16 cellular contexts compared by ENCODE assay signal in the genomic region with DNA sequence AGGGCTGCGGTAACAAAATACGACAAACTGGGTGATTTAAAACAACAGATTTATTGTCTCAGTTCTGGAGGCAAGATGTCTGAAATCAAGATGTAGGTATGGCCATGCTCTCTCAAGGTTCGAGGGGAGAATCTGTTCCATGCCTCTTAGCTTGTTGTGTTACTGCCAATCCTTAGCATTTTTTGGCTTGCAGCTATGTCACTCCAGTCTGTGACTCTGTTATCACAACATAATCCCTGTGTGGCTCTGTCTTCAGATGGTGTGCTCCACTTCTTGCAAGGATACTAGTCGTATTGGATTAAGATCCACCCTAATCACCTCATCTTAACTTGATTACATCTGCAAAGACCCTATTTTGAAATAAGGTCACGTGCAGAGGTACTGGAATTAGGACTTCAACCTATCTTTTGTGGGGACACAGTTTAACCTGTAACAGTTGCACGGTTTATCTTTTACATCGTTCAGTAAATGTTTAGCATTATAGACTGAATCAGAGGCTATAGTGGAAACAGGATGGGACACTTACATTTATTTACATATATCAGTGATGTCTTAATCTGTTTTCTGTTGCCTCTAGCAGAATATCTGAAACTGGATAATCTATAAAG. TPM values are rescaled to one million over a fixed set of nuclear protein-coding genes. Genes with fewer than 3 reads are reported as not detected.
DNase-seq lines count a peak whose midpoint lies in the region; TF ChIP-seq lines count a peak whose summit lies in the region.
"Had no signal": no experiment of that assay in that cellular context is flagged by ENCODE, and none has a peak within 500 bp of the region (broad histone marks: within the 10 kb centered on the region; RNA-seq: fewer than 3 reads in every experiment).

No MANE protein-coding gene starts in this region.

- H3K36me3 Mint-ChIP-seq in CD4-positive, alpha-beta memory T cell, result peaks cover 5 to 11% of the 10 kb centered on the region in 2 donors
- peaks cover 2% of the 10 kb centered on the region for H3K36me3 Mint-ChIP-seq in neural progenitor cell
- H3K36me3 Mint-ChIP-seq: CD14-positive monocyte had no signal

- no peaks in the 10 kb centered on the region for H3K9me3 Mint-ChIP-seq in CD4-positive, alpha-beta memory T cell
- no peaks in the 10 kb centered on the region for H3K9me3 Mint-ChIP-seq in neural progenitor cell
- H3K9me3 Mint-ChIP-seq: activated T-cell treated with anti-CD3 and anti-CD28 coated beads, Interleukin-2, amount 50 U/mL, for 4 hours; CD14-positive monocyte; effector memory CD8-positive, alpha-beta T cell had no signal

- POLR2A ChIA-PET in CD4-positive, alpha-beta memory T cell (lab: Charles Lee; ENCODE audit: partially characterized antibody), result interaction anchor here (6.3 kb wide), 1 partner anchor 26 kb away, joined by 128 read pairs; no protein-coding TSS in a partner anchor

- H3K27ac Mint-ChIP-seq in CD4-positive, alpha-beta memory T cell, result peak overlapping the region in 5 of 7 donors; percentile 44 to 94 (median 53)
- H3K27ac Mint-ChIP-seq in neural progenitor cell, result no peak overlapping the region

- peaks cover 26% of the 10 kb centered on the region for H3F3A ChIP-seq in MM.1S (ENCODE audit: insufficient read depth, low read length)
- peaks cover 26% of the 10 kb centered on the region for H3F3A ChIP-seq in neural progenitor cell (ENCODE audit: low read depth)

- no peaks in the 10 kb centered on the region for H3K9me2 ChIP-seq in MM.1S (replicated peaks; ENCODE audit: insufficient read depth, low read length)

- peaks cover 4% of the 10 kb centered on the region for H3K36me3 ChIP-seq in CD4-positive, alpha-beta memory T cell (ENCODE audit: insufficient read depth, low read length)
- H3K36me3 ChIP-seq in MM.1S (replicated peaks; ENCODE audit: insufficient read depth, low read length) (no peaks in the 10 kb centered on the region), endocrine pancreas (ENCODE audit: control insufficient read depth, insufficient read depth, low read length) (no peaks in the 10 kb centered on the region), neural progenitor cell (no peaks in the 10 kb centered on the region), tibial nerve (no peaks in the 10 kb centered on the region)

- intact Hi-C loops in CD4-positive, alpha-beta memory T cell (cut with micrococcal nuclease), result loop anchor here (10.0 kb wide), 1 partner anchor 949 kb away; no protein-coding TSS in a partner anchor

- TF ChIP-seq CTCF in MM.1S (IDR thresholded peaks at IDR 0.05; ENCODE audit: low read length) (no peak), neural progenitor cell (IDR thresholded peaks at IDR 0.05) (no peak), tibial nerve (IDR thresholded peaks at IDR 0.05) (no peak)

- no peak for TF ChIP-seq POLR2A in tibial nerve (IDR thresholded peaks at IDR 0.05)

- H3K4me1 ChIP-seq in CD4-positive, alpha-beta memory T cell (ENCODE audit: insufficient read depth, low read length), result peaks cover 73% of the 10 kb centered on the region
- H3K4me1 ChIP-seq in MM.1S (ENCODE audit: low read length) (peaks cover 26% of the 10 kb centered on the region), endocrine pancreas (ENCODE audit: control insufficient read depth, insufficient read depth, low read length) (peaks cover 26% of the 10 kb centered on the region), neural progenitor cell (peaks cover 46% of the 10 kb centered on the region), tibial nerve (peaks cover 0 to 38% (median 14%) of the 10 kb centered on the region in 4 donors)

- H2AFZ ChIP-seq in MM.1S (ENCODE audit: low read length) (no peak overlapping the region), neural progenitor cell (replicated peaks) (no peak overlapping the region)

- H3K27me3 ChIP-seq in CD4-positive, alpha-beta memory T cell (ENCODE audit: insufficient read depth, low read length), result no peaks in the 10 kb centered on the region
- H3K27me3 ChIP-seq in MM.1S (replicated peaks; ENCODE audit: insufficient read depth, low read length) (no peaks in the 10 kb centered on the region), endocrine pancreas (ENCODE audit: control insufficient read depth, insufficient read depth, low read length) (no peaks in the 10 kb centered on the region), neural progenitor cell (no peaks in the 10 kb centered on the region), tibial nerve (no peaks in the 10 kb centered on the region)

- H3K79me2 ChIP-seq in MM.1S (ENCODE audit: low read length) (peaks cover 73% of the 10 kb centered on the region), neural progenitor cell (ENCODE audit: low read depth) (peaks cover 74% of the 10 kb centered on the region)

- 73 to 75% methylated on average over 7 of the region's 7 CpGs for WGBS in tibial nerve, 2 donors

- DNase-seq in CD4-positive, alpha-beta memory T cell, result no peak
- no peak for DNase-seq in MM.1S
- no peak for DNase-seq in neural progenitor cell (ENCODE audit: low spot score)
- DNase-seq in NCI-H146 treated with DMSO at 0.1 percent for 48 hours (lab: John Stamatoyannopoulos, UW; ENCODE audit: unreplicated experiment), result no peak
- no peak for DNase-seq in tibial nerve (ENCODE audit: low spot score in 2 of 2)
- DNase-seq in AG20443 (ENCODE audit: low spot score), result no peak
- no peak for DNase-seq in stimulated activated CD4-positive, alpha-beta T cell treated with anti-CD3 and anti-CD28 coated beads, Interleukin-4, amount 100 ng/mL, for 1 hour
- DNase-seq: activated T-cell treated with anti-CD3 and anti-CD28 coated beads, Interleukin-2, amount 50 U/mL, for 4 hours; effector memory CD8-positive, alpha-beta T cell; glutamatergic neuron; NCI-H2029 treated with DMSO at 0.1 percent for 48 hours; stimulated activated CD4-positive, alpha-beta T cell treated with anti-CD3 and anti-CD28 coated beads, Interleukin-2, amount 100 ng/mL, for 48 hours; stimulated activated naive CD4-positive, alpha-beta T cell treated with Interleukin-2 at 50 U/mL for 16 hours had no signal

- H3K9me3 ChIP-seq in CD4-positive, alpha-beta memory T cell (ENCODE audit: control insufficient read depth in 1 of 2, low read length in 2 of 2), result no peaks in the 10 kb centered on the region
- H3K9me3 ChIP-seq in MM.1S (replicated peaks; ENCODE audit: insufficient read depth, low read length), result no peaks in the 10 kb centered on the region
- no peaks in the 10 kb centered on the region for H3K9me3 ChIP-seq in endocrine pancreas (ENCODE audit: control insufficient read depth, low read length)
- no peaks in the 10 kb centered on the region for H3K9me3 ChIP-seq in neural progenitor cell (ENCODE audit: low read depth)
- H3K9me3 ChIP-seq in tibial nerve, result no peaks in the 10 kb centered on the region

- H3K27me3 Mint-ChIP-seq in CD4-positive, alpha-beta memory T cell, result no peaks in the 10 kb centered on the region
- no peaks in the 10 kb centered on the region for H3K27me3 Mint-ChIP-seq in neural progenitor cell (ENCODE audit: insufficient read depth, low read depth)
- H3K27me3 Mint-ChIP-seq: effector memory CD8-positive, alpha-beta T cell had no signal

- no peak overlapping the region for H3K27ac ChIP-seq in CD4-positive, alpha-beta memory T cell (ENCODE audit: low read depth, low read length)
- no peak overlapping the region for H3K27ac ChIP-seq in MM.1S (ENCODE audit: low read length)
- no peak overlapping the region for H3K27ac ChIP-seq in neural progenitor cell
- no peak overlapping the region for H3K27ac ChIP-seq in tibial nerve

- H3K9ac ChIP-seq in MM.1S (ENCODE audit: low read length) (no peak overlapping the region), endocrine pancreas (ENCODE audit: control insufficient read depth, insufficient read depth, low read length) (no peak overlapping the region), neural progenitor cell (no peak overlapping the region)

- TF ChIP-seq EP300 in tibial nerve (IDR thresholded peaks at IDR 0.05), result no peak

- H3K4me3 ChIP-seq in CD4-positive, alpha-beta memory T cell (ENCODE audit: low read length in 2 of 2), result no peak overlapping the region
- peak overlapping the region; percentile 83; the same call in 1 of the 2 replicates for H3K4me3 ChIP-seq in MM.1S (ENCODE audit: low read length)
- peak overlapping the region; percentile 98 for H3K4me3 ChIP-seq in endocrine pancreas (ENCODE audit: control insufficient read depth, insufficient read depth, low read length)
- H3K4me3 ChIP-seq in neural progenitor cell, result peak overlapping the region; percentile 91
- H3K4me3 ChIP-seq in tibial nerve, result no peak overlapping the region
- H3K4me3 ChIP-seq: K562 had no signal

- H3K4me2 ChIP-seq in MM.1S (ENCODE audit: low read depth, low read length), result peak overlapping the region; percentile 55
- peak overlapping the region; percentile 95 for H3K4me2 ChIP-seq in neural progenitor cell

- H4K20me1 ChIP-seq in MM.1S (ENCODE audit: insufficient read depth, low read length) (no peaks in the 10 kb centered on the region), neural progenitor cell (ENCODE audit: low read depth) (no peaks in the 10 kb centered on the region)

- CTCF ChIA-PET in CD4-positive, alpha-beta memory T cell (lab: Charles Lee; ENCODE audit: partially characterized antibody), result interaction anchor here (2.7 kb wide), 1 partner anchor 82 kb away, joined by 26 read pairs; no protein-coding TSS in a partner anchor

- peak overlapping the region in 6 of 8 donors; percentile 64 to 96 (median 92) for H3K4me3 Mint-ChIP-seq in CD4-positive, alpha-beta memory T cell
- no peak overlapping the region for H3K4me3 Mint-ChIP-seq in neural progenitor cell

- H3K4me1 Mint-ChIP-seq in CD4-positive, alpha-beta memory T cell, result peaks cover 19 to 31% (median 28%) of the 10 kb centered on the region in 4 donors
- H3K4me1 Mint-ChIP-seq in neural progenitor cell, result peaks cover 22% of the 10 kb centered on the region

RNA-seq across cellular contexts. Expression of a gene that starts 3.1 kb away (rescaled TPM):
- 10 to 100 TPM; 54.6 to 54.8 TPM for total RNA-seq in CD4-positive, alpha-beta memory T cell
- polyA plus RNA-seq in CD4-positive, alpha-beta memory T cell, result 10 to 100 TPM; 62.4 to 68.5 TPM
- total RNA-seq in neural progenitor cell (ENCODE audit: low replicate concordance), result 37.0 and 59.2 TPM in 2 replicates
- total RNA-seq in tibial nerve, result 10 to 100 TPM; 22.6 to 57.5 (median 29.5) TPM

Comparison
In these comparisons a context has a peak if more than half of its experiments do, and no peak if none do; other contexts are left out.
1. H3K4me3 ChIP-seq: peak in MM.1S (single experiment), endocrine pancreas (single experiment) and neural progenitor cell (single experiment); none in CD4-positive, alpha-beta memory T cell (0 of 2) and tibial nerve (0 of 4).